11 cellular contexts compared by ENCODE assay signal in the genomic region with DNA sequence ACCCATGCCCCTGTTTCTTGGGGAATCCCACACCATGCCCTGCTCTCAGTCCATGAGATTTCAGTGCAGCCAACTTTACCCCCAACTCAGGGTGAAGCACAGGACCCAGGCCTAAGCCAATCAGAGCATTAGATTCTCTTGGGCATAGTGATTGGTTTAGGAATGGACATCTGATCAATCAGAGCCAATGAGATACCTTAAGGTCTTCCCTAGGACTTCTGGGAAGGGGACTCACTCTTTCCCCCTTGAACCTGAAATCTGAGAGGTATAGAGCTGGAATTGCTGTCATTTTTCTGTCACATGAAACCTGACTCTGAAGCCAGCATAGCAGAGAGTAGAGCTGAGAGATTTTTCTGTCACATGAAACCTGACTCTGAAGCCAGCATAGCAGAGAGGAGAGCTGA.
DNase-seq lines count a peak whose midpoint lies in the region; ATAC-seq and TF ChIP-seq lines count a peak whose summit lies in the region.
"Had no signal": no experiment of that assay in that cellular context is flagged by ENCODE, and none has a peak within 500 bp of the region (broad histone marks: within the 10 kb centered on the region; RNA-seq: fewer than 3 reads in every experiment).

No MANE protein-coding gene starts in this region.

- H3K27me3 ChIP-seq in esophagus squamous epithelium, result no peaks in the 10 kb centered on the region
- H3K27me3 ChIP-seq in vagina, result no peaks in the 10 kb centered on the region

- no peak for DNase-seq in natural killer cell
- DNase-seq in natural killer cell treated with Interleukin-12 subunit alpha and Interleukin-12 subunit beta and Interleukin-15 and Interleukin-18, amount 100 ng/mL, for 72 hours (ENCODE audit: low spot score), result no peak
- no peak for DNase-seq in esophagus squamous epithelium (lab: John Stamatoyannopoulos, UW)
- no peak for DNase-seq in osteocyte (ENCODE audit: extremely low spot score, unreplicated experiment)
- DNase-seq in vagina (ENCODE audit: extremely low spot score in 2 of 2), result peak in 1 of 2 donors; percentile 43
- DNase-seq in T1000 (lab: John Stamatoyannopoulos, UW), result no peak
- no peak for DNase-seq in NCI-H1930 (lab: John Stamatoyannopoulos, UW)
- DNase-seq: posterior cingulate gyrus had no signal

- no peak for TF ChIP-seq CTCF in natural killer cell (IDR thresholded peaks at IDR 0.05)
- TF ChIP-seq CTCF in esophagus squamous epithelium (IDR thresholded peaks at IDR 0.05), result no peak
- no peak for TF ChIP-seq CTCF in osteocyte (IDR thresholded peaks at IDR 0.05)
- no peak for TF ChIP-seq CTCF in vagina (IDR thresholded peaks at IDR 0.05)

- peak overlapping the region; percentile 5 to 64 for H3K27ac Mint-ChIP-seq in natural killer cell
- H3K27ac Mint-ChIP-seq in natural killer cell treated with Interleukin-12 subunit alpha and Interleukin-12 subunit beta and Interleukin-15 and Interleukin-18, amount 100 ng/mL, for 72 hours, result peak overlapping the region in 1 of 2 donors; percentile 24
- H3K27ac Mint-ChIP-seq in osteocyte (ENCODE audit: unreplicated experiment), result peak overlapping the region; percentile 68

- ATAC-seq in natural killer cell, result no peak
- no peak for ATAC-seq in natural killer cell treated with Interleukin-12 subunit alpha and Interleukin-12 subunit beta and Interleukin-15 and Interleukin-18, amount 100 ng/mL, for 72 hours
- ATAC-seq in GM18517 (IDR thresholded peaks at IDR 0.05; ENCODE audit: unreplicated experiment), result no peak

- H3K4me1 ChIP-seq in esophagus squamous epithelium (peaks cover 4 to 85% (median 54%) of the 10 kb centered on the region in 3 donors), vagina (peaks cover 75% of the 10 kb centered on the region)

- H3K9me3 Mint-ChIP-seq in natural killer cell (no peaks in the 10 kb centered on the region), osteocyte (ENCODE audit: unreplicated experiment) (no peaks in the 10 kb centered on the region)
- H3K9me3 Mint-ChIP-seq in natural killer cell treated with Interleukin-12 subunit alpha and Interleukin-12 subunit beta and Interleukin-15 and Interleukin-18, amount 100 ng/mL, for 72 hours, result peaks cover 3% of the 10 kb centered on the region

- H3K27me3 Mint-ChIP-seq in natural killer cell (ENCODE audit: low read depth in 2 of 2) (peaks cover 0 to 3% of the 10 kb centered on the region in 2 donors), osteocyte (ENCODE audit: unreplicated experiment) (no peaks in the 10 kb centered on the region)
- peaks cover 0 to 6% of the 10 kb centered on the region in 2 donors for H3K27me3 Mint-ChIP-seq in natural killer cell treated with Interleukin-12 subunit alpha and Interleukin-12 subunit beta and Interleukin-15 and Interleukin-18, amount 100 ng/mL, for 72 hours
- H3K27me3 Mint-ChIP-seq: activated CD4-positive, alpha-beta memory T cell treated with anti-CD3 and anti-CD28 coated beads, Interleukin-2, amount 10 ng/mL, durations not matched to agents 7 days and 5 days had no signal

- H3K36me3 ChIP-seq in esophagus squamous epithelium, result no peaks in the 10 kb centered on the region
- H3K36me3 ChIP-seq in vagina, result no peaks in the 10 kb centered on the region

- no peak overlapping the region for H3K4me3 Mint-ChIP-seq in natural killer cell
- no peak overlapping the region for H3K4me3 Mint-ChIP-seq in natural killer cell treated with Interleukin-12 subunit alpha and Interleukin-12 subunit beta and Interleukin-15 and Interleukin-18, amount 100 ng/mL, for 72 hours
- no peak overlapping the region for H3K4me3 Mint-ChIP-seq in osteocyte (ENCODE audit: unreplicated experiment)
- H3K4me3 Mint-ChIP-seq: activated CD4-positive, alpha-beta memory T cell treated with anti-CD3 and anti-CD28 coated beads, Interleukin-2, amount 10 ng/mL, durations not matched to agents 7 days and 5 days had no signal

- H3K4me1 Mint-ChIP-seq in natural killer cell (peaks cover 30 to 34% of the 10 kb centered on the region in 2 donors), osteocyte (ENCODE audit: unreplicated experiment) (peaks cover 35% of the 10 kb centered on the region)
- peaks cover 35 to 44% of the 10 kb centered on the region in 2 donors for H3K4me1 Mint-ChIP-seq in natural killer cell treated with Interleukin-12 subunit alpha and Interleukin-12 subunit beta and Interleukin-15 and Interleukin-18, amount 100 ng/mL, for 72 hours (ENCODE audit: low read depth in 2 of 2)

- H3K27ac ChIP-seq in esophagus squamous epithelium (peak overlapping the region in 3 of 4 donors; percentile 79 to 85 (median 80)), vagina (peak overlapping the region; percentile 87)
- H3K27ac ChIP-seq: KMS-11 had no signal

- intact Hi-C loops in natural killer cell (cut with micrococcal nuclease) (no loop called here), esophagus squamous epithelium (cut with DNase I) (no loop called here), vagina (cut with DNase I) (loop anchor here (10.0 kb wide), 1 partner anchor 121 kb away; no protein-coding TSS in a partner anchor)

- no peak for TF ChIP-seq POLR2A in esophagus squamous epithelium (IDR thresholded peaks at IDR 0.05)
- no peak for TF ChIP-seq POLR2A in vagina (IDR thresholded peaks at IDR 0.05)

- H3K9me3 ChIP-seq in esophagus squamous epithelium (no peaks in the 10 kb centered on the region), vagina (no peaks in the 10 kb centered on the region)

- no peaks in the 10 kb centered on the region for H3K36me3 Mint-ChIP-seq in natural killer cell
- no peaks in the 10 kb centered on the region for H3K36me3 Mint-ChIP-seq in natural killer cell treated with Interleukin-12 subunit alpha and Interleukin-12 subunit beta and Interleukin-15 and Interleukin-18, amount 100 ng/mL, for 72 hours
- no peaks in the 10 kb centered on the region for H3K36me3 Mint-ChIP-seq in osteocyte (ENCODE audit: unreplicated experiment)

- no peak overlapping the region for H3K4me3 ChIP-seq in esophagus squamous epithelium
- H3K4me3 ChIP-seq in vagina, result no peak overlapping the region
